ENCODE assay signal across 17 cellular contexts in genomic region chrX:19782419-19782818, GRCh38.
A peak's percentile ranks its signal among the peaks of the same experiment; 100 is the strongest.
DNase-seq lines count a peak whose midpoint lies in the region; ATAC-seq, FAIRE-seq and TF ChIP-seq lines count a peak whose summit lies in the region.
"Had no signal": no experiment of that assay in that cellular context is flagged by ENCODE, and none has a peak within 500 bp of the region (broad histone marks: within the 10 kb centered on the region; RNA-seq: fewer than 3 reads in every experiment).

No MANE protein-coding gene starts in this region.

- H3K9me3 Mint-ChIP-seq in CD4-positive, alpha-beta T cell = peaks cover 5% of the 10 kb centered on the region
- H3K9me3 Mint-ChIP-seq in astrocyte (ENCODE audit: unreplicated experiment) (no peaks in the 10 kb centered on the region), natural killer cell (no peaks in the 10 kb centered on the region)

- H3K9ac ChIP-seq in astrocyte (ENCODE audit: low read length) = no peak overlapping the region
- H3K9ac ChIP-seq: BLaER1 had no signal

- intact Hi-C loops in CD4-positive, alpha-beta T cell (cut with DNase I, micrococcal nuclease) = loop anchor here in 1 of 2 experiments (5.0 kb wide), 1 partner anchor 35 kb away; no protein-coding TSS in a partner anchor
- intact Hi-C loops in natural killer cell (cut with micrococcal nuclease) (no loop called here), head of caudate nucleus (cut with DNase I) (no loop called here)

- no peak overlapping the region for H3K4me3 Mint-ChIP-seq in CD4-positive, alpha-beta T cell
- H3K4me3 Mint-ChIP-seq in astrocyte (ENCODE audit: unreplicated experiment) (no peak overlapping the region), natural killer cell (no peak overlapping the region)

- CTCF ChIA-PET in CD4-positive, alpha-beta T cell (lab: Charles Lee) = no interaction called here

- no peak overlapping the region for H2AFZ ChIP-seq in astrocyte (ENCODE audit: low read depth, low read length)
- H2AFZ ChIP-seq: PC-9 had no signal

- H3K4me1 Mint-ChIP-seq in CD4-positive, alpha-beta T cell (ENCODE audit: low read depth) = peaks cover 62% of the 10 kb centered on the region
- no peaks in the 10 kb centered on the region for H3K4me1 Mint-ChIP-seq in astrocyte (ENCODE audit: low read depth, unreplicated experiment)
- peaks cover 34 to 41% of the 10 kb centered on the region in 2 donors for H3K4me1 Mint-ChIP-seq in natural killer cell

- H3K27me3 Mint-ChIP-seq in CD4-positive, alpha-beta T cell = no peaks in the 10 kb centered on the region
- H3K27me3 Mint-ChIP-seq in astrocyte (ENCODE audit: low read depth, unreplicated experiment) (no peaks in the 10 kb centered on the region), natural killer cell (ENCODE audit: low read depth in 2 of 2) (no peaks in the 10 kb centered on the region)

- H3K9me3 ChIP-seq in CD4-positive, alpha-beta T cell (ENCODE audit: control insufficient read depth, low read length) = no peaks in the 10 kb centered on the region
- H3K9me3 ChIP-seq in astrocyte (ENCODE audit: insufficient read depth, low read depth, low read length) = no peaks in the 10 kb centered on the region

- H3K79me2 ChIP-seq in astrocyte (ENCODE audit: insufficient read depth, low read length) = no peaks in the 10 kb centered on the region

- TF ChIP-seq CTCF in CD4-positive, alpha-beta T cell (IDR thresholded peaks at IDR 0.05) = no peak
- TF ChIP-seq CTCF in astrocyte (IDR thresholded peaks at IDR 0.05; ENCODE audit: insufficient read depth, low read depth, low read length) (no peak), natural killer cell (IDR thresholded peaks at IDR 0.05) (no peak)

- peak overlapping the region; percentile 71 for H3K27ac Mint-ChIP-seq in CD4-positive, alpha-beta T cell
- no peak overlapping the region for H3K27ac Mint-ChIP-seq in astrocyte (ENCODE audit: unreplicated experiment)
- H3K27ac Mint-ChIP-seq in natural killer cell = peak overlapping the region; percentile 13 to 28

- no peaks in the 10 kb centered on the region for H3K36me3 ChIP-seq in astrocyte (ENCODE audit: insufficient read depth, low read length)
- H3K36me3 ChIP-seq: BLaER1 had no signal

- no peak overlapping the region for H3K27ac ChIP-seq in CD4-positive, alpha-beta T cell (ENCODE audit: low read depth, low read length)
- no peak overlapping the region for H3K27ac ChIP-seq in astrocyte (ENCODE audit: low read depth, low read length)
- H3K27ac ChIP-seq: 22Rv1, BLaER1, PC-9 had no signal

- no peak overlapping the region for H3K4me3 ChIP-seq in astrocyte (ENCODE audit: insufficient read depth, low read depth, low read length)
- H3K4me3 ChIP-seq: BLaER1, PC-9 had no signal

- no peaks in the 10 kb centered on the region for H4K20me1 ChIP-seq in astrocyte (ENCODE audit: insufficient read depth, low read length)
- H4K20me1 ChIP-seq: BLaER1 had no signal

- POLR2A ChIA-PET in CD4-positive, alpha-beta T cell (lab: Charles Lee) = no interaction called here

- FAIRE-seq in astrocyte (lab: Jason Lieb, UNC) = peak; percentile 26

- H3K27me3 ChIP-seq in CD4-positive, alpha-beta T cell (ENCODE audit: control insufficient read depth, insufficient read depth, low read length) = no peaks in the 10 kb centered on the region
- no peaks in the 10 kb centered on the region for H3K27me3 ChIP-seq in astrocyte (ENCODE audit: insufficient read depth, low read length)
- H3K27me3 ChIP-seq: BLaER1 had no signal

- DNase-seq in NCI-H510A treated with DMSO at 0.1 percent for 48 hours (lab: John Stamatoyannopoulos, UW) (peak; percentile 7), NCI-H510A (lab: John Stamatoyannopoulos, UW) (no peak), astrocyte (ENCODE audit: low read depth) (no peak), natural killer cell (no peak), NCI-H2227 treated with DMSO at 0.1 percent for 48 hours (lab: John Stamatoyannopoulos, UW) (no peak), head of caudate nucleus (no peak)
- no peak for DNase-seq in CD4-positive, alpha-beta T cell
- DNase-seq: HCEC 1CT, Karpas-422, NCI-H1105 treated with DMSO at 0.1 percent for 48 hours, NCI-H187, NCI-H446, NCI-H774, PC-9 had no signal

- H3K36me3 Mint-ChIP-seq in CD4-positive, alpha-beta T cell (ENCODE audit: low read depth) = peaks cover 59% of the 10 kb centered on the region
- peaks cover 6% of the 10 kb centered on the region for H3K36me3 Mint-ChIP-seq in astrocyte (ENCODE audit: low read depth, unreplicated experiment)
- no peaks in the 10 kb centered on the region for H3K36me3 Mint-ChIP-seq in natural killer cell

- no peak for ATAC-seq in CD4-positive, alpha-beta T cell (ENCODE audit: poor library complexity)
- ATAC-seq in natural killer cell (no peak), GM21825 (IDR thresholded peaks at IDR 0.05; ENCODE audit: unreplicated experiment) (no peak)

- H3K4me1 ChIP-seq in astrocyte (ENCODE audit: insufficient read depth, low read length) = no peaks in the 10 kb centered on the region

- H3K4me2 ChIP-seq in astrocyte (ENCODE audit: low read length) = no peak overlapping the region
- H3K4me2 ChIP-seq: BLaER1, PC-9 had no signal
